ENCODE assay signal across 3 cellular contexts in genomic region chr9:119227422-119227821, GRCh38.
"Had no signal": no experiment of that assay in that cellular context is flagged by ENCODE, and none has a peak within 500 bp of the region (broad histone marks: within the 10 kb centered on the region; RNA-seq: fewer than 3 reads in every experiment).

No MANE protein-coding gene starts in this region.

- ATAC-seq: GM12878 had no signal

- H3K4me3 ChIP-seq: GM12878 had no signal

- DNase-seq: GDM1, GF-D8 had no signal
